In the genomic region with DNA sequence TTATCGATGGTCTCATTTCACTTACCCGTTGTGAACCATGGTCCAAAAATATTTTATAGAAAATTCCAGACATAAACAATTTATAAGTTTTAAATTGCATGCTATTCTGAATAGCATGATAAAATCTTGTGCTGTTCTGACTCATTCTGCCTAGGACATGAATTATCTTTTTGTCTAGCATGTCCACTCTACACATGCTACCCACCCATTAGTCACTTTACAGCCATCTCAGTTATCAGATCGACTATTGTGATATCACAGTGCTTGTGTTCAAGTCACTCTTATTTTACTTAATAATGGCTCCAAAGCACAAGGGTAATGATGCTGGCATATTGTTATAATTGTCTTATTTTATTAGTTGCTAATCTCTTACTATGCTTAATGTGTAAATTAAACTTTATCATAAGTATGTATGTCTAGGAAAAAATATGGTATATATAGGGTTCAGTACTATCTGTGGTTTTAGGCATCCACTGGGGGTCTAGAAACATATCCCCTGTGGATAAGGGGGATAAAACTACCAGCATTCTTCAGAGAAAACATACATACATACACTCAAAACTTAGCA, we compare ENCODE assay signal across 2 cellular contexts.
A peak's percentile ranks its signal among the peaks of the same experiment; 100 is the strongest.
TF ChIP-seq lines count a peak whose summit lies in the region.

No MANE protein-coding gene starts in this region.

TF ChIP-seq in SK-N-SH treated with all-trans-retinoic acid at 6 μM for 48 hours, 23 proteins besides CTCF, POLR2A, EP300 and RAD21:
- TF ChIP-seq POU6F1 (CRISPR knock-in tag; IDR thresholded peaks at IDR 0.05; ENCODE audit: borderline replicate concordance, low read depth) (no peak), ISL1 (CRISPR knock-in tag; IDR thresholded peaks at IDR 0.05) (peak; percentile 64; the same call in 1 of the 2 replicates)

TF ChIP-seq in SK-N-SH, 30 proteins besides CTCF, POLR2A, EP300 and RAD21 (continued from another document):
- TF ChIP-seq, protein P1, sequence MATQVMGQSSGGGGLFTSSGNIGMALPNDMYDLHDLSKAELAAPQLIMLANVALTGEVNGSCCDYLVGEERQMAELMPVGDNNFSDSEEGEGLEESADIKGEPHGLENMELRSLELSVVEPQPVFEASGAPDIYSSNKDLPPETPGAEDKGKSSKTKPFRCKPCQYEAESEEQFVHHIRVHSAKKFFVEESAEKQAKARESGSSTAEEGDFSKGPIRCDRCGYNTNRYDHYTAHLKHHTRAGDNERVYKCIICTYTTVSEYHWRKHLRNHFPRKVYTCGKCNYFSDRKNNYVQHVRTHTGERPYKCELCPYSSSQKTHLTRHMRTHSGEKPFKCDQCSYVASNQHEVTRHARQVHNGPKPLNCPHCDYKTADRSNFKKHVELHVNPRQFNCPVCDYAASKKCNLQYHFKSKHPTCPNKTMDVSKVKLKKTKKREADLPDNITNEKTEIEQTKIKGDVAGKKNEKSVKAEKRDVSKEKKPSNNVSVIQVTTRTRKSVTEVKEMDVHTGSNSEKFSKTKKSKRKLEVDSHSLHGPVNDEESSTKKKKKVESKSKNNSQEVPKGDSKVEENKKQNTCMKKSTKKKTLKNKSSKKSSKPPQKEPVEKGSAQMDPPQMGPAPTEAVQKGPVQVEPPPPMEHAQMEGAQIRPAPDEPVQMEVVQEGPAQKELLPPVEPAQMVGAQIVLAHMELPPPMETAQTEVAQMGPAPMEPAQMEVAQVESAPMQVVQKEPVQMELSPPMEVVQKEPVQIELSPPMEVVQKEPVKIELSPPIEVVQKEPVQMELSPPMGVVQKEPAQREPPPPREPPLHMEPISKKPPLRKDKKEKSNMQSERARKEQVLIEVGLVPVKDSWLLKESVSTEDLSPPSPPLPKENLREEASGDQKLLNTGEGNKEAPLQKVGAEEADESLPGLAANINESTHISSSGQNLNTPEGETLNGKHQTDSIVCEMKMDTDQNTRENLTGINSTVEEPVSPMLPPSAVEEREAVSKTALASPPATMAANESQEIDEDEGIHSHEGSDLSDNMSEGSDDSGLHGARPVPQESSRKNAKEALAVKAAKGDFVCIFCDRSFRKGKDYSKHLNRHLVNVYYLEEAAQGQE (IDR thresholded peaks at IDR 0.05; ENCODE audit: low read depth, low read length) = no peak
- no peak for TF ChIP-seq MAX (IDR thresholded peaks at IDR 0.05; ENCODE audit: low read depth)
- TF ChIP-seq TCF12 (IDR thresholded peaks at IDR 0.05) = no peak
- TF ChIP-seq TAF1 (IDR thresholded peaks at IDR 0.05; ENCODE audit: borderline replicate concordance, low read depth, low read length) = no peak
- no peak for TF ChIP-seq CHD2 (IDR thresholded peaks at IDR 0.05; ENCODE audit: low read length, partially characterized antibody)
- no peak for TF ChIP-seq MEF2A (IDR thresholded peaks at IDR 0.05; ENCODE audit: borderline replicate concordance, low read depth)
- no peak for TF ChIP-seq EZH2phosphoT487 (IDR thresholded peaks at IDR 0.05; ENCODE audit: borderline replicate concordance, low read depth)
- no peak for TF ChIP-seq FOXJ3 (CRISPR knock-in tag; IDR thresholded peaks at IDR 0.05)
- TF ChIP-seq MXI1 (IDR thresholded peaks at IDR 0.05; ENCODE audit: low read depth, low read length) = no peak
- TF ChIP-seq IRF3 (IDR thresholded peaks at IDR 0.05; ENCODE audit: low read depth, low read length) = no peak
